Comparison of ENCODE assay signal across 9 cellular contexts in the genomic region with DNA sequence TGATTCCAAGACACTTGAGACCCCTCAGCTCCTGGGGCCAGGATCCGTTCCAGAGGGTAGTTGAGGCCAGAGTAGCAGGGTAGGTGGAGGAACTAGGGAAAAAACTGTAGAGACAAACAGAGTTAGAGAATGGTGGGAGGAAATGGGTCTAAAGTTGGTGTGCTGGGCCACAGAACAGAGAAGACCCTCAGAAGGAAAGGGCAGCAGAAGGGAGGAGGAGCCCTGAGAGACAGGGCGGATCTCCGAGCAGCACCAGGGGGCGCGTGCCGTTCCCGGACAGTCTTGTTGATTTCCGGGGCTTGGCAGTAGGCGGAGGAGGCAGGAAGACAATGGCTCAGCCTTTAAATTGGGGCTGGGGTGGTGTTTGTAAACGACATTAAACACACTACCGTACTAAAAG. TPM values are rescaled to one million over a fixed set of nuclear protein-coding genes. Genes with fewer than 3 reads are reported as not detected.
DNase-seq lines count a peak whose midpoint lies in the region; ATAC-seq and TF ChIP-seq lines count a peak whose summit lies in the region.
"Had no signal": no experiment of that assay in that cellular context is flagged by ENCODE, and none has a peak within 500 bp of the region (broad histone marks: within the 10 kb centered on the region; RNA-seq: fewer than 3 reads in every experiment).

No MANE protein-coding gene starts in this region.

- H3F3A ChIP-seq in SK-N-SH (replicated peaks; ENCODE audit: insufficient read depth) = peaks cover 4% of the 10 kb centered on the region

- H3K4me3 ChIP-seq in SK-N-SH (ENCODE audit: low read depth in 2 of 2, low read length in 1 of 2) (no peak overlapping the region), right cardiac atrium (ENCODE audit: low read length) (no peak overlapping the region), ascending aorta (no peak overlapping the region)

- H3K27me3 ChIP-seq in SK-N-SH (ENCODE audit: insufficient read depth) = peaks cover 63% of the 10 kb centered on the region
- H3K27me3 ChIP-seq in right cardiac atrium (ENCODE audit: control insufficient read depth, insufficient read depth) = no peaks in the 10 kb centered on the region
- peaks cover 12% of the 10 kb centered on the region for H3K27me3 ChIP-seq in ascending aorta

- ATAC-seq in SK-N-SH treated with all-trans-retinoic acid at 6 μM for 48 hours (no peak), right cardiac atrium (peak; percentile 53 to 54), GM21367 (IDR thresholded peaks at IDR 0.05; ENCODE audit: unreplicated experiment) (no peak), HG02981 (IDR thresholded peaks at IDR 0.05; ENCODE audit: unreplicated experiment) (no peak)
- ATAC-seq: left colon had no signal

- H3K4me1 ChIP-seq in SK-N-SH (ENCODE audit: control insufficient read depth in 1 of 2, insufficient read depth in 2 of 2, low read depth in 1 of 2, low read length in 1 of 2) (no peaks in the 10 kb centered on the region), right cardiac atrium (ENCODE audit: control insufficient read depth, insufficient read depth, low read length) (no peaks in the 10 kb centered on the region), ascending aorta (peaks cover 3 to 12% of the 10 kb centered on the region in 2 donors)

- H3K9me3 ChIP-seq in SK-N-SH = no peaks in the 10 kb centered on the region
- no peaks in the 10 kb centered on the region for H3K9me3 ChIP-seq in right cardiac atrium (ENCODE audit: control insufficient read depth, low read length)
- no peaks in the 10 kb centered on the region for H3K9me3 ChIP-seq in ascending aorta

- DNase-seq in SK-N-SH (peak; percentile 37), right cardiac atrium (peak; percentile 56 to 83 (median 82)), ascending aorta (ENCODE audit: low spot score in 2 of 2) (no peak)
- peak; percentile 11 for DNase-seq in activated CD4-positive, alpha-beta T cell treated with anti-CD3 and anti-CD28 coated beads, Interleukin-2, amount 50 U/mL, for 1 hour
- peak; percentile 14 to 27 for DNase-seq in stimulated activated CD4-positive, alpha-beta T cell treated with anti-CD3 and anti-CD28 coated beads, Interleukin-4, amount 100 ng/mL, for 4 hours

- no peak overlapping the region for H3K4me2 ChIP-seq in SK-N-SH

- no peak for TF ChIP-seq EP300 in SK-N-SH (IDR thresholded peaks at IDR 0.05; ENCODE audit: borderline replicate concordance in 1 of 2, low read depth in 1 of 2, low read length in 1 of 2)

- no peak overlapping the region for H2AFZ ChIP-seq in SK-N-SH (ENCODE audit: low read depth)

- no peak for TF ChIP-seq CTCF in SK-N-SH (IDR thresholded peaks at IDR 0.05)
- no peak for TF ChIP-seq CTCF in ascending aorta (IDR thresholded peaks at IDR 0.05)

- H3K9me2 ChIP-seq in SK-N-SH = no peaks in the 10 kb centered on the region

- no peaks in the 10 kb centered on the region for H3K79me2 ChIP-seq in SK-N-SH (ENCODE audit: insufficient read depth)

- intact Hi-C loops in right cardiac atrium (cut with DNase I) = loop anchor here in 1 of 4 donors (5.0 kb wide), 1 partner anchor 125 kb away; no protein-coding TSS in a partner anchor
- intact Hi-C loops in ascending aorta (cut with DNase I) = no loop called here

- no peak overlapping the region for H3K9ac ChIP-seq in SK-N-SH

- no peak for TF ChIP-seq RAD21 in SK-N-SH (IDR thresholded peaks at IDR 0.05; ENCODE audit: low read length)

- WGBS in SK-N-SH (ENCODE audit: low lambda C conversion rate) = 10% methylated on average over 11 of the region's 11 CpGs
- 11% methylated on average over 11 of the region's 11 CpGs for WGBS in right cardiac atrium

- no peaks in the 10 kb centered on the region for H3K36me3 ChIP-seq in SK-N-SH (replicated peaks in 1 of 2; ENCODE audit: control insufficient read depth in 1 of 2, insufficient read depth in 2 of 2, low read length in 1 of 2)
- H3K36me3 ChIP-seq in ascending aorta = no peaks in the 10 kb centered on the region

- H3K27ac ChIP-seq in SK-N-SH (ENCODE audit: low read depth in 2 of 2, low read length in 1 of 2) (no peak overlapping the region), right cardiac atrium (ENCODE audit: low read length) (no peak overlapping the region), ascending aorta (no peak overlapping the region)

- H4K20me1 ChIP-seq in SK-N-SH (ENCODE audit: insufficient read depth) = no peaks in the 10 kb centered on the region

- CTCF ChIA-PET in SK-N-SH (lab: Yijun Ruan, JAX) = interaction anchor here (1.6 kb wide), 1 partner anchor 135 kb away, joined by 5 read pairs; no protein-coding TSS in a partner anchor

- POLR2A ChIA-PET in SK-N-SH (lab: Yijun Ruan, JAX) = no interaction called here

TF ChIP-seq in SK-N-SH, 30 proteins besides CTCF, POLR2A, EP300 and RAD21:
- no peak for TF ChIP-seq NRF1 (IDR thresholded peaks at IDR 0.05; ENCODE audit: low read depth, low read length)
- TF ChIP-seq TCF12 (IDR thresholded peaks at IDR 0.05) = no peak

TF ChIP-seq in SK-N-SH treated with all-trans-retinoic acid at 6 μM for 48 hours, 23 proteins besides CTCF, POLR2A, EP300 and RAD21:
- TF ChIP-seq PPARA (CRISPR knock-in tag; IDR thresholded peaks at IDR 0.05; ENCODE audit: borderline replicate concordance) (no peak), RARB (CRISPR knock-in tag; IDR thresholded peaks at IDR 0.05) (no peak), POU6F1 (CRISPR knock-in tag; IDR thresholded peaks at IDR 0.05; ENCODE audit: borderline replicate concordance, low read depth) (no peak), ESRRG (CRISPR knock-in tag; IDR thresholded peaks at IDR 0.05) (no peak), CSRNP3 (CRISPR knock-in tag; IDR thresholded peaks at IDR 0.05) (no peak), ZFP30 (CRISPR knock-in tag; IDR thresholded peaks at IDR 0.05) (no peak), ZFP3 (CRISPR knock-in tag; IDR thresholded peaks at IDR 0.05) (no peak), ZNF8 (CRISPR knock-in tag; IDR thresholded peaks at IDR 0.05) (no peak), TOX (CRISPR knock-in tag; IDR thresholded peaks at IDR 0.05; ENCODE audit: borderline replicate concordance) (no peak), SNAI2 (CRISPR knock-in tag; IDR thresholded peaks at IDR 0.05) (no peak), OSR1 (CRISPR knock-in tag; IDR thresholded peaks at IDR 0.05) (no peak), ZC3H10 (CRISPR knock-in tag; IDR thresholded peaks at IDR 0.05) (no peak), ISL1 (CRISPR knock-in tag; IDR thresholded peaks at IDR 0.05) (no peak)
TF ChIP-seq in SK-N-SH treated with all-trans-retinoic acid at 6 μM for 48 hours: peak in this region for 0.

RNA-seq across cellular contexts. Expression of gene CECR2, which starts 2.4 kb away (rescaled TPM):
- polyA plus RNA-seq in SK-N-SH (2012; rRNA removed) = not detected in 2 replicates
- polyA plus RNA-seq in SK-N-SH (2012; cell fraction: cytosol; rRNA removed) = not detected in 2 replicates
- polyA plus RNA-seq in SK-N-SH (2012; cell fraction: nucleus; rRNA removed) = not detected in 2 replicates
- total RNA-seq in right cardiac atrium = 1 to 10 TPM; 4.1 to 8.3 (median 4.7) TPM
- 3.4 TPM for polyA plus RNA-seq in right cardiac atrium
- 1.4 TPM for total RNA-seq in ascending aorta

Comparison
In these comparisons a context has a peak if more than half of its experiments do, and no peak if none do; other contexts are left out.
1. DNase-seq: peak in SK-N-SH (single experiment), activated CD4-positive, alpha-beta T cell treated with anti-CD3 and anti-CD28 coated beads, Interleukin-2, amount 50 U/mL, for 1 hour (single experiment), right cardiac atrium (3 of 3) and stimulated activated CD4-positive, alpha-beta T cell treated with anti-CD3 and anti-CD28 coated beads, Interleukin-4, amount 100 ng/mL, for 4 hours (2 of 2); none in ascending aorta (0 of 2).
2. ATAC-seq: peak in right cardiac atrium (2 of 2); none in SK-N-SH treated with all-trans-retinoic acid at 6 μM for 48 hours (single experiment), GM21367 (single experiment) and HG02981 (single experiment).